ENCODE assay signal across 1 cellular context in genomic region chr18:31232779-31233424, GRCh38.
TF ChIP-seq lines count a peak whose summit lies in the region.

No MANE protein-coding gene starts in this region.

TF ChIP-seq in HepG2, 621 proteins besides CTCF, POLR2A, EP300 and RAD21 (continued from another document and continues in another):
- TF ChIP-seq ZBTB43 (CRISPR knock-in tag; conservative IDR thresholded peaks at IDR 0.05) (peak; percentile 84), PPARG (CRISPR knock-in tag; conservative IDR thresholded peaks at IDR 0.05) (no peak), ZFP91 (CRISPR knock-in tag; IDR thresholded peaks at IDR 0.05; ENCODE audit: borderline replicate concordance) (peak; percentile 64), SIN3B (IDR thresholded peaks at IDR 0.05; ENCODE audit: low read length) (no peak), ZNF281 (CRISPR knock-in tag; IDR thresholded peaks at IDR 0.05; ENCODE audit: borderline replicate concordance) (no peak), ZNF883 (CRISPR knock-in tag; IDR thresholded peaks at IDR 0.05; ENCODE audit: not compliant biosample characterization) (no peak), ZBTB7B (CRISPR knock-in tag; IDR thresholded peaks at IDR 0.05) (no peak), TOPORS (CRISPR knock-in tag; IDR thresholded peaks at IDR 0.05) (0 out of 2 replicates have a peak, but pooled peaks have one; percentile 60), HMGXB4 (CRISPR knock-in tag; IDR thresholded peaks at IDR 0.05; ENCODE audit: borderline replicate concordance in 1 of 2, low read depth in 1 of 2) (no peak; a peak in 1 of 4 replicates), MEIS1 (CRISPR knock-in tag; IDR thresholded peaks at IDR 0.05; ENCODE audit: borderline replicate concordance) (peak; percentile 64; the same call in 1 of the 2 replicates), ATF7-NPFF (CRISPR knock-in tag; IDR thresholded peaks at IDR 0.05; ENCODE audit: low read depth) (no peak), MTERF4 (CRISPR knock-in tag; IDR thresholded peaks at IDR 0.05) (no peak), IRX3 (CRISPR knock-in tag; IDR thresholded peaks at IDR 0.05; ENCODE audit: borderline replicate concordance, low read depth) (no peak), SALL2 (CRISPR knock-in tag; IDR thresholded peaks at IDR 0.05) (no peak), ZNF850 (CRISPR knock-in tag; conservative IDR thresholded peaks at IDR 0.05) (no peak), NPAS2 (CRISPR knock-in tag; IDR thresholded peaks at IDR 0.05; ENCODE audit: borderline replicate concordance) (no peak), TCF7L2 (IDR thresholded peaks at IDR 0.05; ENCODE audit: low read depth, low read length) (no peak), ZSCAN22 (CRISPR knock-in tag; IDR thresholded peaks at IDR 0.05) (no peak), RFXAP (CRISPR knock-in tag; IDR thresholded peaks at IDR 0.05; ENCODE audit: borderline replicate concordance) (no peak), FOXA3 (CRISPR knock-in tag; IDR thresholded peaks at IDR 0.05) (peak; percentile 54; the same call in 1 of the 2 replicates), IKZF5 (CRISPR knock-in tag; IDR thresholded peaks at IDR 0.05) (no peak), IRF2 (CRISPR knock-in tag; IDR thresholded peaks at IDR 0.05) (no peak; the same call in 1 of the 2 replicates), XBP1 (CRISPR knock-in tag; IDR thresholded peaks at IDR 0.05) (no peak), ZBTB14 (CRISPR knock-in tag; IDR thresholded peaks at IDR 0.05) (no peak), RARG (CRISPR knock-in tag; IDR thresholded peaks at IDR 0.05; ENCODE audit: low read depth) (no peak), ZNF652 (CRISPR knock-in tag; IDR thresholded peaks at IDR 0.05; ENCODE audit: borderline replicate concordance, low read depth) (no peak), ZNF556 (CRISPR knock-in tag; IDR thresholded peaks at IDR 0.05; ENCODE audit: borderline replicate concordance) (peak; percentile 50; the same call in 1 of the 2 replicates), TAF15 (IDR thresholded peaks at IDR 0.05; ENCODE audit: low read depth, low read length, poor library complexity, severe bottlenecking) (no peak), SRF (IDR thresholded peaks at IDR 0.05; ENCODE audit: low read depth, low read length) (no peak), MTF2 (CRISPR knock-in tag; IDR thresholded peaks at IDR 0.05; ENCODE audit: borderline replicate concordance) (no peak), NONO (IDR thresholded peaks at IDR 0.05) (no peak), NONO (CRISPR knock-in tag; conservative IDR thresholded peaks at IDR 0.05) (0 out of 2 replicates have a peak, but pooled peaks have one; percentile 15), ZBTB39 (CRISPR knock-in tag; IDR thresholded peaks at IDR 0.05) (no peak), ZNF264 (CRISPR knock-in tag; IDR thresholded peaks at IDR 0.05) (no peak), GLMP (CRISPR knock-in tag; IDR thresholded peaks at IDR 0.05; ENCODE audit: borderline replicate concordance) (no peak), ZFP36L1 (CRISPR knock-in tag; IDR thresholded peaks at IDR 0.05) (no peak), ZFP82 (CRISPR knock-in tag; IDR thresholded peaks at IDR 0.05; ENCODE audit: borderline replicate concordance) (no peak), ATF3 (CRISPR knock-in tag; IDR thresholded peaks at IDR 0.05) (no peak), ZEB1 (IDR thresholded peaks at IDR 0.05; ENCODE audit: insufficient replicate concordance, low read depth) (peak; percentile 47), RELA (CRISPR knock-in tag; IDR thresholded peaks at IDR 0.05) (no peak), BHLHE40 (IDR thresholded peaks at IDR 0.05; ENCODE audit: low read length) (no peak), ZNF282 (IDR thresholded peaks at IDR 0.05; ENCODE audit: partially characterized antibody) (no peak), ZNF362 (CRISPR knock-in tag; IDR thresholded peaks at IDR 0.05; ENCODE audit: borderline replicate concordance) (peak; percentile 82; the same call in 1 of the 2 replicates), CERS6 (CRISPR knock-in tag; IDR thresholded peaks at IDR 0.05) (no peak), FOXO4 (CRISPR knock-in tag; conservative IDR thresholded peaks at IDR 0.05) (no peak), CREB1 (IDR thresholded peaks at IDR 0.05) (no peak), CREB1 (CRISPR knock-in tag; IDR thresholded peaks at IDR 0.05) (peak; percentile 57)
